In genomic region chr5:14444161-14444560, GRCh38 we compare ENCODE assay signal across 14 cellular contexts.
DNase-seq lines count a peak whose midpoint lies in the region; ATAC-seq and TF ChIP-seq lines count a peak whose summit lies in the region.
"Had no signal": no experiment of that assay in that cellular context is flagged by ENCODE, and none has a peak within 500 bp of the region (broad histone marks: within the 10 kb centered on the region; RNA-seq: fewer than 3 reads in every experiment).

No MANE protein-coding gene starts in this region.

- no peaks in the 10 kb centered on the region for H4K20me1 ChIP-seq in SK-N-SH (ENCODE audit: insufficient read depth)

- peak overlapping the region; percentile 75 for H3K27ac Mint-ChIP-seq in nephron progenitor cell
- H3K27ac Mint-ChIP-seq: naive thymus-derived CD4-positive, alpha-beta T cell had no signal

- intact Hi-C loops in esophagus muscularis mucosa (cut with DNase I), result loop anchor here (5.0 kb wide), 1 partner anchor 37 kb away; no protein-coding TSS in a partner anchor

- peaks cover 100% of the 10 kb centered on the region for H3K4me1 Mint-ChIP-seq in nephron progenitor cell
- H3K4me1 Mint-ChIP-seq: naive thymus-derived CD4-positive, alpha-beta T cell had no signal

- H3K4me2 ChIP-seq in SK-N-SH, result peak overlapping the region; percentile 79

- H2AFZ ChIP-seq in SK-N-SH (ENCODE audit: low read depth), result no peak overlapping the region

- H3K9ac ChIP-seq in SK-N-SH, result peak overlapping the region; percentile 88

- H3K27me3 ChIP-seq in SK-N-SH (ENCODE audit: insufficient read depth) (no peaks in the 10 kb centered on the region), esophagus muscularis mucosa (no peaks in the 10 kb centered on the region)

- TF ChIP-seq CTCF in SK-N-SH (IDR thresholded peaks at IDR 0.05) (no peak), esophagus muscularis mucosa (IDR thresholded peaks at IDR 0.05) (no peak), nephron progenitor cell (IDR thresholded peaks at IDR 0.05) (no peak), foreskin fibroblast (IDR thresholded peaks at IDR 0.05; ENCODE audit: low read depth, low read length) (no peak)

- no peaks in the 10 kb centered on the region for H3K9me2 ChIP-seq in SK-N-SH

- H3K9me3 ChIP-seq in SK-N-SH (no peaks in the 10 kb centered on the region), esophagus muscularis mucosa (no peaks in the 10 kb centered on the region)

- TF ChIP-seq POLR2A in esophagus muscularis mucosa (IDR thresholded peaks at IDR 0.05; ENCODE audit: low read depth), result no peak

- peaks cover 60 to 71% of the 10 kb centered on the region in 2 experiments for H3K4me1 ChIP-seq in SK-N-SH (ENCODE audit: control insufficient read depth in 1 of 2, insufficient read depth in 2 of 2, low read depth in 1 of 2, low read length in 1 of 2)
- peaks cover 49 to 82% (median 80%) of the 10 kb centered on the region in 4 donors for H3K4me1 ChIP-seq in esophagus muscularis mucosa

- CTCF ChIA-PET in SK-N-SH (lab: Yijun Ruan, JAX), result interaction anchor here (0.7 to 3.4 kb wide), 4 partner anchors 15 to 204 kb away, joined by 3 to 11 read pairs (median 4); no protein-coding TSS in a partner anchor

- H3K4me3 Mint-ChIP-seq in nephron progenitor cell, result peak overlapping the region; percentile 20
- H3K4me3 Mint-ChIP-seq: naive thymus-derived CD4-positive, alpha-beta T cell; WTC11 had no signal

- WGBS in SK-N-SH (ENCODE audit: low lambda C conversion rate), result 25% methylated on average over 3 of the region's 3 CpGs
- WGBS in esophagus muscularis mucosa, result 56% methylated on average over 3 of the region's 3 CpGs

- TF ChIP-seq EP300 in SK-N-SH (IDR thresholded peaks at IDR 0.05; ENCODE audit: borderline replicate concordance in 1 of 2, low read depth in 1 of 2, low read length in 1 of 2) (no peak), esophagus muscularis mucosa (IDR thresholded peaks at IDR 0.05) (no peak)

- POLR2A ChIA-PET in SK-N-SH (lab: Yijun Ruan, JAX), result no interaction called here

- peaks cover 8% of the 10 kb centered on the region for H3K36me3 Mint-ChIP-seq in nephron progenitor cell (ENCODE audit: low read depth)
- H3K36me3 Mint-ChIP-seq: naive thymus-derived CD4-positive, alpha-beta T cell had no signal

- H3K4me3 ChIP-seq in SK-N-SH (ENCODE audit: low read depth in 2 of 2, low read length in 1 of 2) (peak overlapping the region; percentile 80 to 84; a peak in 3 of 4 replicates), esophagus muscularis mucosa (no peak overlapping the region), foreskin fibroblast (ENCODE audit: low read depth in 1 of 2, low read length in 2 of 2) (no peak overlapping the region)

- DNase-seq in ELR (ENCODE audit: low read depth), result peak; percentile 42
- DNase-seq in SK-N-SH, result no peak
- DNase-seq in esophagus muscularis mucosa (ENCODE audit: extremely low spot score), result no peak
- DNase-seq in nephron progenitor cell, result no peak
- DNase-seq in DMS153 (lab: John Stamatoyannopoulos, UW), result no peak
- no peak for DNase-seq in foreskin fibroblast
- DNase-seq: amniotic stem cell; naive thymus-derived CD4-positive, alpha-beta T cell; NCI-H1048; NK-92 treated with Interleukin-12 subunit alpha and Interleukin-12 subunit beta, amount 100 ng/mL, for 24 hours had no signal

- no peaks in the 10 kb centered on the region for H3K9me3 Mint-ChIP-seq in nephron progenitor cell
- H3K9me3 Mint-ChIP-seq: naive thymus-derived CD4-positive, alpha-beta T cell; WTC11 had no signal

- peaks cover 85% of the 10 kb centered on the region for H3K79me2 ChIP-seq in SK-N-SH (ENCODE audit: insufficient read depth)

- ATAC-seq in GM18909 (IDR thresholded peaks at IDR 0.05; ENCODE audit: poor library complexity, unreplicated experiment) (no peak), GM21360 (IDR thresholded peaks at IDR 0.05; ENCODE audit: unreplicated experiment) (no peak)
- ATAC-seq: naive thymus-derived CD4-positive, alpha-beta T cell; WTC11 had no signal

- peaks cover 92% of the 10 kb centered on the region for H3F3A ChIP-seq in SK-N-SH (replicated peaks; ENCODE audit: insufficient read depth)

- peaks cover 34 to 45% of the 10 kb centered on the region in 2 experiments for H3K36me3 ChIP-seq in SK-N-SH (replicated peaks in 1 of 2; ENCODE audit: control insufficient read depth in 1 of 2, insufficient read depth in 2 of 2, low read length in 1 of 2)
- H3K36me3 ChIP-seq in esophagus muscularis mucosa, result peaks cover 0 to 8% (median 0%) of the 10 kb centered on the region in 4 donors

- H3K27ac ChIP-seq in SK-N-SH (ENCODE audit: low read depth in 2 of 2, low read length in 1 of 2), result peak overlapping the region; percentile 98 to 100
- peak overlapping the region in 3 of 4 donors; percentile 61 to 80 (median 66) for H3K27ac ChIP-seq in esophagus muscularis mucosa (replicated peaks in 1 of 4)
- H3K27ac ChIP-seq: HL-60 had no signal

- no peaks in the 10 kb centered on the region for H3K27me3 Mint-ChIP-seq in nephron progenitor cell (ENCODE audit: low read depth, poor library complexity)

- no peak for TF ChIP-seq RAD21 in SK-N-SH (IDR thresholded peaks at IDR 0.05; ENCODE audit: low read length)

TF ChIP-seq in SK-N-SH, 30 proteins besides CTCF, POLR2A, EP300 and RAD21:
- TF ChIP-seq MEF2A (IDR thresholded peaks at IDR 0.05; ENCODE audit: borderline replicate concordance, low read depth) (no peak), NRF1 (IDR thresholded peaks at IDR 0.05; ENCODE audit: low read depth, low read length) (no peak), ZBTB33 (IDR thresholded peaks at IDR 0.05; ENCODE audit: borderline replicate concordance, low read depth) (no peak), REST (IDR thresholded peaks at IDR 0.05; ENCODE audit: low read depth, low read length) (no peak), RFX5 (IDR thresholded peaks at IDR 0.05; ENCODE audit: low read length) (no peak)

Comparison
In these comparisons a context has a peak if more than half of its experiments do, and no peak if none do; other contexts are left out.
1. H3K4me3 ChIP-seq: peak in SK-N-SH (2 of 2); none in esophagus muscularis mucosa (0 of 4) and foreskin fibroblast (0 of 2).